ENCODE assay signal across 9 cellular contexts in the genomic region with DNA sequence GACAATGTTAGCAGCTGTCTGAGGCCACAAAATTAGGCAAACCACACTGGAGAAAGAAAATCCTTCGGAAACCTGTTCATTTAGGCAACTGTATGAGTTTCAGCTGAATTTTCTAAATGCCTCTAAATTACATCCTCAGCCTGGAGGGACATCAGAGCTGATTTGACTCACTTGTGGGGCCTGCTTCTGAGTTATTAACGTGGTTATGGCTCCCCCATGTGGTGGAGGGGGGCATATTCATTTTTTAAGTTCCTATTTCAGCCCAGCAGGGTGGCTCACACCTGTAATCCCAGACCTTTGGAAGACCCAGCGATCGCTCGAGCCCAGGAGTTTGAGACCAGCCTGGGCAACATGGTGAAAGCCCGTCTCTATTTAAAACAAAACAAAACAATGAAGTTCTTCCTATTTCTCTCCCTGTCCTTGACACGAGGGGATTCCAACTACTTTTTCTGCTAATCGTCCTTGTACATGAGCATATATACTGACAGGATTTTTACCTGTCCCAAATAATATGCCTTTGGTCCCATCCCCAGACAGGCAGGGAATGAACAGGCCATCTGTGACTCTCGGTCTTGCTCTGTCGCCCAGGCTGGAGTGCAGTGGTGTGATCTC. TPM values are rescaled to one million over a fixed set of nuclear protein-coding genes. Genes with fewer than 3 reads are reported as not detected.
DNase-seq lines count a peak whose midpoint lies in the region; ATAC-seq and TF ChIP-seq lines count a peak whose summit lies in the region.
"Had no signal": no experiment of that assay in that cellular context is flagged by ENCODE, and none has a peak within 500 bp of the region (broad histone marks: within the 10 kb centered on the region; RNA-seq: fewer than 3 reads in every experiment).

No MANE protein-coding gene starts in this region.

- no peaks in the 10 kb centered on the region for H3K9me2 ChIP-seq in OCI-LY7 (ENCODE audit: insufficient read depth, low read length)

- DNase-seq in DMS 273 (lab: John Stamatoyannopoulos, UW; ENCODE audit: unreplicated experiment) = peak; percentile 84
- peak; percentile 62 for DNase-seq in HuH-7.5 (ENCODE audit: low spot score)
- peak; percentile 81 for DNase-seq in OCI-LY7 (ENCODE audit: low spot score)
- DNase-seq in activated T-cell treated with anti-CD3 and anti-CD28 coated beads for 1 hour (ENCODE audit: low read depth) = peak; percentile 63
- peak; percentile 70 to 88 for DNase-seq in erythroblast (lab: John Stamatoyannopoulos, UW)
- DNase-seq in naive thymus-derived CD4-positive, alpha-beta T cell = peak; percentile 40 to 72 (median 63)
- peak; percentile 63 for DNase-seq in stimulated activated naive B cell treated with anti-CD40 and anti-IgM and Interleukin-4, amounts not matched to agents 10 μg/mL and 1 μg/mL and 100 μg/mL, for 72 hours

- no TSS peak for BruUV-seq in OCI-LY7 (replicated peaks; lab: Mats Ljungman, UMichigan)

- intact Hi-C loops in OCI-LY7 (cut with micrococcal nuclease; ENCODE audit: unreplicated experiment) = loop anchor here (2.0 kb wide), 1 partner anchor 183 kb away; no protein-coding TSS in a partner anchor
- intact Hi-C loops in naive thymus-derived CD4-positive, alpha-beta T cell (cut with micrococcal nuclease) = loop anchor here in 1 of 2 donors (1.0 to 10.0 kb wide), 4 partner anchors 77 to 381 kb away; partner anchors contain the start of gene IRF2BP1

- no peaks in the 10 kb centered on the region for H3K36me3 Mint-ChIP-seq in naive thymus-derived CD4-positive, alpha-beta T cell
- H3K36me3 Mint-ChIP-seq in stimulated activated naive B cell treated with anti-CD40 and anti-IgM and Interleukin-4, amounts not matched to agents 10 μg/mL and 1 μg/mL and 100 μg/mL, for 72 hours = no peaks in the 10 kb centered on the region

- H3K27me3 ChIP-seq in naive thymus-derived CD4-positive, alpha-beta T cell (ENCODE audit: control insufficient read depth in 2 of 2, insufficient read depth in 2 of 2, low read length in 2 of 2) = peaks cover 0 to 2% of the 10 kb centered on the region in 2 donors

- H3K27me3 Mint-ChIP-seq in naive thymus-derived CD4-positive, alpha-beta T cell = peaks cover 36 to 60% (median 38%) of the 10 kb centered on the region in 5 donors
- peaks cover 27 to 62% of the 10 kb centered on the region in 2 donors for H3K27me3 Mint-ChIP-seq in stimulated activated naive B cell treated with anti-CD40 and anti-IgM and Interleukin-4, amounts not matched to agents 10 μg/mL and 1 μg/mL and 100 μg/mL, for 72 hours

- POLR2A ChIA-PET in OCI-LY7 (lab: Charles Lee) = no interaction called here
- POLR2A ChIA-PET in naive thymus-derived CD4-positive, alpha-beta T cell (lab: Charles Lee) = no interaction called here

- TF ChIP-seq CTCF in OCI-LY7 (conservative IDR thresholded peaks at IDR 0.05; ENCODE audit: low read length) = peak; percentile 89

- no peaks in the 10 kb centered on the region for H4K20me1 ChIP-seq in OCI-LY7 (ENCODE audit: insufficient read depth, low read length)

- no peaks in the 10 kb centered on the region for H3K4me1 ChIP-seq in OCI-LY7 (ENCODE audit: insufficient read depth, low read length, poor library complexity, severe bottlenecking)
- peaks cover 0 to 11% of the 10 kb centered on the region in 2 donors for H3K4me1 ChIP-seq in naive thymus-derived CD4-positive, alpha-beta T cell (ENCODE audit: control insufficient read depth in 2 of 2, insufficient read depth in 2 of 2, low read length in 2 of 2)

- no peak overlapping the region for H2AFZ ChIP-seq in OCI-LY7 (ENCODE audit: low read length)

- H3K27ac ChIP-seq in OCI-LY7 (ENCODE audit: low read depth, low read length, poor library complexity, severe bottlenecking) = no peak overlapping the region
- H3K27ac ChIP-seq in naive thymus-derived CD4-positive, alpha-beta T cell (ENCODE audit: low read depth, low read length) = no peak overlapping the region

- no peak overlapping the region for H3K4me3 Mint-ChIP-seq in naive thymus-derived CD4-positive, alpha-beta T cell
- H3K4me3 Mint-ChIP-seq in stimulated activated naive B cell treated with anti-CD40 and anti-IgM and Interleukin-4, amounts not matched to agents 10 μg/mL and 1 μg/mL and 100 μg/mL, for 72 hours = no peak overlapping the region

- H3K27ac Mint-ChIP-seq in naive thymus-derived CD4-positive, alpha-beta T cell = peak overlapping the region in 1 of 9 donors; percentile 13
- H3K27ac Mint-ChIP-seq in stimulated activated naive B cell treated with anti-CD40 and anti-IgM and Interleukin-4, amounts not matched to agents 10 μg/mL and 1 μg/mL and 100 μg/mL, for 72 hours = no peak overlapping the region

- no peak overlapping the region for H3K4me3 ChIP-seq in OCI-LY7 (ENCODE audit: low read depth, low read length, poor library complexity, severe bottlenecking)
- no peak overlapping the region for H3K4me3 ChIP-seq in naive thymus-derived CD4-positive, alpha-beta T cell (ENCODE audit: low read length)

- TF ChIP-seq POLR2A in erythroblast (IDR thresholded peaks at IDR 0.05; ENCODE audit: low read length) = no peak

- H3K79me2 ChIP-seq in OCI-LY7 (ENCODE audit: insufficient read depth, low read depth, low read length) = no peaks in the 10 kb centered on the region

- H3K4me1 Mint-ChIP-seq in naive thymus-derived CD4-positive, alpha-beta T cell = peaks cover 4 to 12% (median 7%) of the 10 kb centered on the region in 7 donors
- H3K4me1 Mint-ChIP-seq in stimulated activated naive B cell treated with anti-CD40 and anti-IgM and Interleukin-4, amounts not matched to agents 10 μg/mL and 1 μg/mL and 100 μg/mL, for 72 hours = peaks cover 8% of the 10 kb centered on the region in 2 donors

- peak; percentile 84 for ATAC-seq in naive thymus-derived CD4-positive, alpha-beta T cell
- ATAC-seq in stimulated activated naive B cell treated with anti-CD40 and anti-IgM and Interleukin-4, amounts not matched to agents 10 μg/mL and 1 μg/mL and 100 μg/mL, for 72 hours (replicated peaks) = peak; percentile 75
- ATAC-seq in HG03460 (IDR thresholded peaks at IDR 0.05; ENCODE audit: unreplicated experiment) = no peak

- no peaks in the 10 kb centered on the region for H3K36me3 ChIP-seq in OCI-LY7 (ENCODE audit: insufficient read depth, low read length)
- no peaks in the 10 kb centered on the region for H3K36me3 ChIP-seq in naive thymus-derived CD4-positive, alpha-beta T cell (ENCODE audit: control insufficient read depth in 2 of 3, insufficient read depth in 3 of 3, low read length in 3 of 3)

- CTCF ChIA-PET in OCI-LY7 (lab: Charles Lee; ENCODE audit: unreplicated experiment) = no interaction called here
- CTCF ChIA-PET in naive thymus-derived CD4-positive, alpha-beta T cell (lab: Charles Lee) = interaction anchor here (0.6 to 2.9 kb wide), 2 partner anchors 237 to 451 kb away, joined by 4 to 21 read pairs; no protein-coding TSS in a partner anchor

- H3K9me3 ChIP-seq in OCI-LY7 (ENCODE audit: low read length) = no peaks in the 10 kb centered on the region
- H3K9me3 ChIP-seq in naive thymus-derived CD4-positive, alpha-beta T cell (ENCODE audit: control insufficient read depth in 2 of 3, low read length in 3 of 3) = no peaks in the 10 kb centered on the region

- H3K4me2 ChIP-seq in OCI-LY7 (ENCODE audit: low read length) = no peak overlapping the region

- no peaks in the 10 kb centered on the region for H3K9me3 Mint-ChIP-seq in naive thymus-derived CD4-positive, alpha-beta T cell
- no peaks in the 10 kb centered on the region for H3K9me3 Mint-ChIP-seq in stimulated activated naive B cell treated with anti-CD40 and anti-IgM and Interleukin-4, amounts not matched to agents 10 μg/mL and 1 μg/mL and 100 μg/mL, for 72 hours

RNA-seq across cellular contexts. Expression of gene HIF3A, which starts 31.5 kb away (rescaled TPM):
- total RNA-seq in OCI-LY7 (2014; rRNA removed; shearing (Covaris generic)) = not detected in 2 replicates
- not detected in 2 replicates for total RNA-seq in OCI-LY7 (2022)
- not detected for total RNA-seq in naive thymus-derived CD4-positive, alpha-beta T cell
- not detected for polyA plus RNA-seq in naive thymus-derived CD4-positive, alpha-beta T cell
- total RNA-seq: activated CD8-positive, alpha-beta memory T cell treated with anti-CD3 and anti-CD28 coated beads for 36 hours had no signal

RNA-seq across cellular contexts. Expression of gene IGFL1, which starts 35.8 kb away (rescaled TPM):
- total RNA-seq in OCI-LY7 (2014; rRNA removed; shearing (Covaris generic)) = not detected in 2 replicates
- not detected in 2 replicates for total RNA-seq in OCI-LY7 (2022)
- not detected for total RNA-seq in naive thymus-derived CD4-positive, alpha-beta T cell
- not detected for polyA plus RNA-seq in naive thymus-derived CD4-positive, alpha-beta T cell
- total RNA-seq: activated CD8-positive, alpha-beta memory T cell treated with anti-CD3 and anti-CD28 coated beads for 36 hours had no signal
